10 cellular contexts compared by ENCODE assay signal in genomic region chr6:137872071-137872470, GRCh38. TPM values are rescaled to one million over a fixed set of nuclear protein-coding genes. Genes with fewer than 3 reads are reported as not detected.
DNase-seq lines count a peak whose midpoint lies in the region; ATAC-seq and TF ChIP-seq lines count a peak whose summit lies in the region.
"Had no signal": no experiment of that assay in that cellular context is flagged by ENCODE, and none has a peak within 500 bp of the region (broad histone marks: within the 10 kb centered on the region; RNA-seq: fewer than 3 reads in every experiment).

No MANE protein-coding gene starts in this region.

- peak overlapping the region in 1 of 2 experiments; percentile 99 for H3K4me3 ChIP-seq in neutrophil (ENCODE audit: low read depth in 1 of 2, low read length in 1 of 2)

- peaks cover 99% of the 10 kb centered on the region for H3K36me3 Mint-ChIP-seq in CD4-positive, alpha-beta T cell (ENCODE audit: low read depth)
- H3K36me3 Mint-ChIP-seq in dendritic cell treated with granulocyte-macrophage colony-stimulating factor and Interleukin-4, amounts not matched to agents 40 ng/mL and 50 ng/mL, for 4 days (ENCODE audit: low read depth): peaks cover 87% of the 10 kb centered on the region

- H3K4me1 Mint-ChIP-seq in CD4-positive, alpha-beta T cell (ENCODE audit: low read depth): peaks cover 75% of the 10 kb centered on the region
- H3K4me1 Mint-ChIP-seq in dendritic cell treated with granulocyte-macrophage colony-stimulating factor and Interleukin-4, amounts not matched to agents 40 ng/mL and 50 ng/mL, for 4 days (ENCODE audit: low read depth): peaks cover 55% of the 10 kb centered on the region

- H3K27ac ChIP-seq in CD4-positive, alpha-beta T cell (ENCODE audit: low read depth, low read length): no peak overlapping the region
- H3K27ac ChIP-seq in KOPT-K1 (ENCODE audit: low read depth, low read length, poor library complexity, severe bottlenecking) (peak overlapping the region; percentile 98), neutrophil (peak overlapping the region; percentile 80)
- H3K27ac ChIP-seq: parathyroid adenoma had no signal

- H3K27ac Mint-ChIP-seq in CD4-positive, alpha-beta T cell: peak overlapping the region; percentile 95
- peak overlapping the region; percentile 88 for H3K27ac Mint-ChIP-seq in dendritic cell treated with granulocyte-macrophage colony-stimulating factor and Interleukin-4, amounts not matched to agents 40 ng/mL and 50 ng/mL, for 4 days

- peaks cover 61% of the 10 kb centered on the region for H3K36me3 ChIP-seq in KOPT-K1 (ENCODE audit: insufficient read depth, low read length)
- peaks cover 36% of the 10 kb centered on the region for H3K36me3 ChIP-seq in neutrophil

- no peak for ATAC-seq in CD4-positive, alpha-beta T cell (ENCODE audit: poor library complexity)
- ATAC-seq in HG03280 (IDR thresholded peaks at IDR 0.05; ENCODE audit: unreplicated experiment) (no peak), HG02642 (IDR thresholded peaks at IDR 0.05; ENCODE audit: poor library complexity, unreplicated experiment) (no peak)

- POLR2A ChIA-PET in CD4-positive, alpha-beta T cell (lab: Charles Lee): interaction anchor here (1.7 to 8.4 kb wide), 7 partner anchors 9 to 164 kb away, joined by 6 to 141 read pairs (median 19); no protein-coding TSS in a partner anchor

- CTCF ChIA-PET in CD4-positive, alpha-beta T cell (lab: Charles Lee): interaction anchor here (1.5 to 3.8 kb wide), 5 partner anchors 10 to 164 kb away, joined by 4 to 20 read pairs (median 11); no protein-coding TSS in a partner anchor

- H3K27me3 Mint-ChIP-seq in CD4-positive, alpha-beta T cell: peaks cover 2% of the 10 kb centered on the region
- H3K27me3 Mint-ChIP-seq in dendritic cell treated with granulocyte-macrophage colony-stimulating factor and Interleukin-4, amounts not matched to agents 40 ng/mL and 50 ng/mL, for 4 days: no peaks in the 10 kb centered on the region

- DNase-seq in CD4-positive, alpha-beta T cell: no peak
- DNase-seq in NCI-H1105 (lab: John Stamatoyannopoulos, UW) (no peak), NCI-H774 (lab: John Stamatoyannopoulos, UW) (no peak)
- DNase-seq: GOT3 had no signal

- H3K4me3 Mint-ChIP-seq in CD4-positive, alpha-beta T cell: peak overlapping the region; percentile 96
- peak overlapping the region; percentile 73 for H3K4me3 Mint-ChIP-seq in dendritic cell treated with granulocyte-macrophage colony-stimulating factor and Interleukin-4, amounts not matched to agents 40 ng/mL and 50 ng/mL, for 4 days

- H3K4me1 ChIP-seq in neutrophil (ENCODE audit: control insufficient read depth in 1 of 2, insufficient read depth in 1 of 2, low read depth in 1 of 2, low read length in 1 of 2): peaks cover 65 to 75% of the 10 kb centered on the region in 2 experiments

- H3K9me3 ChIP-seq in CD4-positive, alpha-beta T cell (ENCODE audit: control insufficient read depth, low read length): no peaks in the 10 kb centered on the region
- H3K9me3 ChIP-seq in KOPT-K1 (ENCODE audit: insufficient read depth, low read length, poor library complexity, severe bottlenecking) (no peaks in the 10 kb centered on the region), neutrophil (no peaks in the 10 kb centered on the region)

- no peaks in the 10 kb centered on the region for H3K27me3 ChIP-seq in CD4-positive, alpha-beta T cell (ENCODE audit: control insufficient read depth, insufficient read depth, low read length)
- H3K27me3 ChIP-seq in neutrophil: no peaks in the 10 kb centered on the region

- intact Hi-C loops in CD4-positive, alpha-beta T cell (cut with DNase I, micrococcal nuclease): no loop called here
- intact Hi-C loops in dendritic cell treated with granulocyte-macrophage colony-stimulating factor and Interleukin-4, amounts not matched to agents 40 ng/mL and 50 ng/mL, for 4 days (cut with micrococcal nuclease): loop anchor here (2.0 to 5.0 kb wide), 2 partner anchors 55 to 59 kb away; no protein-coding TSS in a partner anchor

- H3K9me3 Mint-ChIP-seq in CD4-positive, alpha-beta T cell: no peaks in the 10 kb centered on the region
- no peaks in the 10 kb centered on the region for H3K9me3 Mint-ChIP-seq in dendritic cell treated with granulocyte-macrophage colony-stimulating factor and Interleukin-4, amounts not matched to agents 40 ng/mL and 50 ng/mL, for 4 days

- TF ChIP-seq CTCF in CD4-positive, alpha-beta T cell (IDR thresholded peaks at IDR 0.05): no peak
- TF ChIP-seq CTCF in neutrophil (IDR thresholded peaks at IDR 0.05): no peak

RNA-seq across cellular contexts. Expression of gene TNFAIP3, which starts 5.0 kb away (rescaled TPM):
- 1,000 to 10,000 TPM; 3,816 to 3,885 TPM for total RNA-seq in CD4-positive, alpha-beta T cell
